20 cellular contexts compared by ENCODE assay signal in the genomic region with DNA sequence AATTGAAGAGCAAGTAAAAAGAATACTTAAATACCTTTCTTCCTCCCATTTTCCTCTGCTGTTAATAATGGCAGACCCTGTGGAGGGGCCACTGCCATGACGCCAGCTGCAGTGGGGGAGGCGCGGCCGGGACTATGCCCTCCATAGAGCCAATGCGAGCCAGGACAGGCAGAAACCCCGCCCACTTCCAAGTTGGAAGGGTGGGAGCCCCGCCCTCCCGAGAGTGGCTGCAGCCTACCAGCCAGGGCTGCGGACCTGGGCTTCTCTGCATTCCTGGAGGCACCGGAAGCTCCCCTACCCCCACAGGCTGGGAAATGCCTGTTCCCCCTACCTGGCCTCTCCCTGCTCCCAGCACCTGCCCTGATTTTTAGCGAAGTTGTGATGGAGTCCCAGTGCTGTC.
"Had no signal": no experiment of that assay in that cellular context is flagged by ENCODE, and none has a peak within 500 bp of the region (broad histone marks: within the 10 kb centered on the region; RNA-seq: fewer than 3 reads in every experiment).

No MANE protein-coding gene starts in this region.

- H3K36me3 Mint-ChIP-seq: activated naive CD4-positive, alpha-beta T cell treated with anti-CD3 and anti-CD28 coated beads, Interleukin-2, amount 50 U/mL, for 24 hours; brain; memory B cell; type B pancreatic cell had no signal

- H3K4me1 Mint-ChIP-seq: activated naive CD4-positive, alpha-beta T cell treated with anti-CD3 and anti-CD28 coated beads, Interleukin-2, amount 50 U/mL, for 24 hours; memory B cell had no signal

- H3K27me3 ChIP-seq: foreskin keratinocyte had no signal

- H3K4me1 ChIP-seq: foreskin keratinocyte had no signal

- H3K4me3 Mint-ChIP-seq: activated CD8-positive, alpha-beta T cell treated with anti-CD3 and anti-CD28 coated beads, Interleukin-2, amount 10 ng/mL, durations not matched to agents 7 days and 5 days; activated naive CD4-positive, alpha-beta T cell treated with anti-CD3 and anti-CD28 coated beads, Interleukin-2, amount 50 U/mL, for 24 hours; brain; memory B cell; type B pancreatic cell had no signal

- H3K27me3 Mint-ChIP-seq: activated naive CD4-positive, alpha-beta T cell treated with anti-CD3 and anti-CD28 coated beads, Interleukin-2, amount 50 U/mL, for 24 hours; memory B cell; type B pancreatic cell had no signal

- DNase-seq: activated CD4-positive, alpha-beta T cell treated with anti-CD3 and anti-CD28 coated beads for 1 hour; activated CD4-positive, alpha-beta T cell treated with anti-CD3 and anti-CD28 coated beads, Interleukin-2, amount 50 U/mL, for 1 hour; activated CD8-positive, alpha-beta T cell treated with anti-CD3 and anti-CD28 coated beads, Interleukin-2, amount 10 ng/mL, durations not matched to agents 7 days and 5 days; activated gamma-delta T cell treated with Interleukin-2 at 50 U/mL for 16 hours; anterior cingulate cortex; caudate nucleus; dermis blood vessel endothelial cell; effector CD8-positive, alpha-beta T cell; foreskin keratinocyte; mucosa of descending colon; occipital lobe; stimulated activated CD4-positive, alpha-beta T cell treated with anti-CD3 and anti-CD28 coated beads, Interleukin-4, amount 100 ng/mL, for 1 hour; stimulated activated naive CD4-positive, alpha-beta T cell; T-helper 2 cell had no signal

- H3K4me3 ChIP-seq: mucosa of descending colon, thoracic aorta had no signal

- ATAC-seq: activated CD8-positive, alpha-beta T cell treated with anti-CD3 and anti-CD28 coated beads, Interleukin-2, amount 10 ng/mL, durations not matched to agents 7 days and 5 days; foreskin keratinocyte; mucosa of descending colon had no signal

- H3K36me3 ChIP-seq: thoracic aorta had no signal

- H3K27ac ChIP-seq: foreskin keratinocyte, thoracic aorta, VCaP had no signal

- H3K9me3 Mint-ChIP-seq: activated naive CD4-positive, alpha-beta T cell treated with anti-CD3 and anti-CD28 coated beads, Interleukin-2, amount 50 U/mL, for 24 hours; brain; memory B cell; type B pancreatic cell had no signal

- H3K9me3 ChIP-seq: mucosa of descending colon, thoracic aorta had no signal

- H3K27ac Mint-ChIP-seq: activated CD8-positive, alpha-beta T cell treated with anti-CD3 and anti-CD28 coated beads, Interleukin-2, amount 10 ng/mL, durations not matched to agents 7 days and 5 days; activated naive CD4-positive, alpha-beta T cell treated with anti-CD3 and anti-CD28 coated beads, Interleukin-2, amount 50 U/mL, for 24 hours; brain; memory B cell; type B pancreatic cell had no signal
